ENCODE assay signal across 8 cellular contexts in genomic region chr21:23968722-23969647, GRCh38.
A peak's percentile ranks its signal among the peaks of the same experiment; 100 is the strongest.
DNase-seq lines count a peak whose midpoint lies in the region; ATAC-seq and TF ChIP-seq lines count a peak whose summit lies in the region.

No MANE protein-coding gene starts in this region.

- ATAC-seq in GM19468 (IDR thresholded peaks at IDR 0.05; ENCODE audit: extremely low read depth, unreplicated experiment) (peak; percentile 92), HG03565 (IDR thresholded peaks at IDR 0.05; ENCODE audit: unreplicated experiment) (peak; percentile 98)

- intact Hi-C loops in Caco-2 (cut with micrococcal nuclease; ENCODE audit: unreplicated experiment) = loop anchor here (1.0 kb wide), 1 partner anchor 115 kb away; no protein-coding TSS in a partner anchor

- H3K36me3 ChIP-seq in Caco-2 (ENCODE audit: control insufficient read depth, insufficient read depth, low read length) = no peaks in the 10 kb centered on the region

- H3K27me3 ChIP-seq in Caco-2 (replicated peaks; ENCODE audit: control insufficient read depth, insufficient read depth, low read length) = no peaks in the 10 kb centered on the region

- POLR2A ChIA-PET in Caco-2 (lab: Charles Lee) = no interaction called here

- no peaks in the 10 kb centered on the region for H3K9me3 ChIP-seq in Caco-2

- DNase-seq in Caco-2 = peak; percentile 59 to 63
- DNase-seq in NCI-H82 treated with DMSO at 0.1 percent for 48 hours (lab: John Stamatoyannopoulos, UW; ENCODE audit: unreplicated experiment) = peak; percentile 29
- DNase-seq in activated CD8-positive, alpha-beta memory T cell treated with anti-CD3 and anti-CD28 coated beads for 1 hour (ENCODE audit: extremely low read depth in 1 of 2, low read depth in 1 of 2) = peak; percentile 24 to 40
- peak; percentile 11 for DNase-seq in fibroblast of the aortic adventitia (ENCODE audit: low read depth)
- peak; percentile 44 to 58 for DNase-seq in stimulated activated CD4-positive, alpha-beta T cell treated with anti-CD3 and anti-CD28 coated beads, Interleukin-4, amount 100 ng/mL, for 4 hours
- no peak for DNase-seq in hypothalamus (lab: John Stamatoyannopoulos, UW)

- no peaks in the 10 kb centered on the region for H3K27me3 Mint-ChIP-seq in Caco-2 (ENCODE audit: insufficient read depth, unreplicated experiment)

- no peaks in the 10 kb centered on the region for H3K9me3 Mint-ChIP-seq in Caco-2 (ENCODE audit: unreplicated experiment)

- H3K4me3 Mint-ChIP-seq in Caco-2 (ENCODE audit: unreplicated experiment) = no peak overlapping the region

- BruUV-seq in Caco-2 (replicated peaks; lab: Mats Ljungman, UMichigan) = no TSS peak

- H3K4me1 Mint-ChIP-seq in Caco-2 (ENCODE audit: low read depth, unreplicated experiment) = no peaks in the 10 kb centered on the region

- H3K27ac Mint-ChIP-seq in Caco-2 (ENCODE audit: unreplicated experiment) = no peak overlapping the region

- CTCF ChIA-PET in Caco-2 (lab: Charles Lee) = no interaction called here

- H3K4me3 ChIP-seq in Caco-2 (ENCODE audit: low read depth, low read length) (no peak overlapping the region), fibroblast of the aortic adventitia (ENCODE audit: low read depth, low read length) (no peak overlapping the region)

- peak; percentile 33 to 57 for TF ChIP-seq CTCF in Caco-2 (IDR thresholded peaks at IDR 0.05; ENCODE audit: insufficient read depth in 1 of 2, low read depth in 1 of 2, low read length in 1 of 2, severe bottlenecking in 1 of 2, unreplicated experiment in 1 of 2)
- TF ChIP-seq CTCF in fibroblast of the aortic adventitia (IDR thresholded peaks at IDR 0.05; ENCODE audit: insufficient read depth, low read length) = peak; percentile 42

- H3K36me3 Mint-ChIP-seq in Caco-2 (ENCODE audit: insufficient read depth, unreplicated experiment) = no peaks in the 10 kb centered on the region

- H3K4me1 ChIP-seq in Caco-2 = no peaks in the 10 kb centered on the region

Comparison
In these comparisons a context has a peak if more than half of its experiments do, and no peak if none do; other contexts are left out.
1. DNase-seq: peak in Caco-2 (2 of 2), NCI-H82 treated with DMSO at 0.1 percent for 48 hours (single experiment), activated CD8-positive, alpha-beta memory T cell treated with anti-CD3 and anti-CD28 coated beads for 1 hour (2 of 2), fibroblast of the aortic adventitia (single experiment) and stimulated activated CD4-positive, alpha-beta T cell treated with anti-CD3 and anti-CD28 coated beads, Interleukin-4, amount 100 ng/mL, for 4 hours (2 of 2); none in hypothalamus (0 of 51).